1 cellular context compared by ENCODE assay signal in the genomic region with DNA sequence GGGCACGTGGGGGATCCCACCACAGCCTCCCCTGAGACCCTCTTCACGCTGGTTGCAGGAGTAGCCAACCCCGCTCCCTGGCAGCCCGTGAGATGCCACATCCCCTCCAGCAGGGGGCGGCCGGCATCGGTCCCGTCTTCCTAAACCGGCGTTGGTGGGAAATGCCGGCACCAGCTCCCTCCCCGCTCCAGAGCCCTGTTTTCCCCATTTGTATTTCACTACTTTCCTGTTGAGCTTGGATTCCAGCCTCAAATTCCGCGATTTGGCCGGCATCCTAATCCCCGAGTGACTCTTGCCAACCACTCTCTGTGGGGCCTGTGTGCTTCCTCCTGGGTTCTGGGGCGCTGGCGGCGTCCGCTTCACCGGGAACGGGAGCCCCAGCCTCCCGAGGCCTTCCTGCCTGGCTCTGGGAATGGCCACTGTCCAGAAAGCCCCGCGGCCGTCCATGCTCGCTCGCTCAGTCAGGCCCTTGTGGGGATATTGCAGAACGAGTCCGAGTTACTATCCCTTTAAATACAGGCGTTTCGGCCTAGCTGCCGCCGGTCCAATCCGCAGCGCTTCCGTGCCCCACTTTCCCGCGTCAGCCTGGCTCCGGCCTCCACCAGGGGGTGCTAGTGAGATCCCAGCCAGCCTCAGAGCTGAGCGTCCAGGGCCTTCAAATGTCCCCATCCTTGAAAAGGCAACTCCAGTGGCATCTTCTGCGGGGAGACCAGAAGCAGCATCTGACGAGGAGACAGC.
TF ChIP-seq lines count a peak whose summit lies in the region.

No MANE protein-coding gene starts in this region.

TF ChIP-seq in GM12878, 131 proteins besides CTCF, POLR2A, EP300 and RAD21 (continued from another document):
- TF ChIP-seq ELK1 (IDR thresholded peaks at IDR 0.05; ENCODE audit: low read depth, low read length) (no peak), RELB (IDR thresholded peaks at IDR 0.05; ENCODE audit: low read depth) (no peak), CREM (IDR thresholded peaks at IDR 0.05; ENCODE audit: low read depth) (peak; percentile 75), EED (IDR thresholded peaks at IDR 0.05; ENCODE audit: low read depth) (0 out of 2 replicates have a peak, but pooled peaks have one; percentile 36), HDAC6 (IDR thresholded peaks at IDR 0.05; ENCODE audit: unreplicated experiment) (no peak), SMC3 (IDR thresholded peaks at IDR 0.05; ENCODE audit: borderline replicate concordance, low read length) (peak; percentile 36; the same call in 1 of the 2 replicates), SREBF2 (IDR thresholded peaks at IDR 0.05; ENCODE audit: low read length) (no peak), ZSCAN29 (IDR thresholded peaks at IDR 0.05) (no peak), BRCA1 (IDR thresholded peaks at IDR 0.05; ENCODE audit: low read depth, low read length) (no peak), YY1 (IDR thresholded peaks at IDR 0.05; ENCODE audit: low read depth, low read length) (peak; percentile 41; the same call in 1 of the 2 replicates), STAT1 (conservative IDR thresholded peaks at IDR 0.05) (no peak), ZNF217 (IDR thresholded peaks at IDR 0.05) (no peak), CREB1 (IDR thresholded peaks at IDR 0.05; ENCODE audit: low read depth) (peak; percentile 70), RCOR1 (conservative IDR thresholded peaks at IDR 0.05; ENCODE audit: low read depth, low read length) (no peak), ZNF207 (IDR thresholded peaks at IDR 0.05; ENCODE audit: borderline replicate concordance) (no peak), NFYA (IDR thresholded peaks at IDR 0.05; ENCODE audit: borderline replicate concordance, low read depth, low read length) (no peak), NRF1 (conservative IDR thresholded peaks at IDR 0.05; ENCODE audit: low read depth, low read length) (no peak), SP1 (IDR thresholded peaks at IDR 0.05; ENCODE audit: low read depth, low read length) (peak; percentile 39), CBX3 (IDR thresholded peaks at IDR 0.05; ENCODE audit: borderline replicate concordance, low read depth) (no peak)
- TF ChIP-seq, protein P1, sequence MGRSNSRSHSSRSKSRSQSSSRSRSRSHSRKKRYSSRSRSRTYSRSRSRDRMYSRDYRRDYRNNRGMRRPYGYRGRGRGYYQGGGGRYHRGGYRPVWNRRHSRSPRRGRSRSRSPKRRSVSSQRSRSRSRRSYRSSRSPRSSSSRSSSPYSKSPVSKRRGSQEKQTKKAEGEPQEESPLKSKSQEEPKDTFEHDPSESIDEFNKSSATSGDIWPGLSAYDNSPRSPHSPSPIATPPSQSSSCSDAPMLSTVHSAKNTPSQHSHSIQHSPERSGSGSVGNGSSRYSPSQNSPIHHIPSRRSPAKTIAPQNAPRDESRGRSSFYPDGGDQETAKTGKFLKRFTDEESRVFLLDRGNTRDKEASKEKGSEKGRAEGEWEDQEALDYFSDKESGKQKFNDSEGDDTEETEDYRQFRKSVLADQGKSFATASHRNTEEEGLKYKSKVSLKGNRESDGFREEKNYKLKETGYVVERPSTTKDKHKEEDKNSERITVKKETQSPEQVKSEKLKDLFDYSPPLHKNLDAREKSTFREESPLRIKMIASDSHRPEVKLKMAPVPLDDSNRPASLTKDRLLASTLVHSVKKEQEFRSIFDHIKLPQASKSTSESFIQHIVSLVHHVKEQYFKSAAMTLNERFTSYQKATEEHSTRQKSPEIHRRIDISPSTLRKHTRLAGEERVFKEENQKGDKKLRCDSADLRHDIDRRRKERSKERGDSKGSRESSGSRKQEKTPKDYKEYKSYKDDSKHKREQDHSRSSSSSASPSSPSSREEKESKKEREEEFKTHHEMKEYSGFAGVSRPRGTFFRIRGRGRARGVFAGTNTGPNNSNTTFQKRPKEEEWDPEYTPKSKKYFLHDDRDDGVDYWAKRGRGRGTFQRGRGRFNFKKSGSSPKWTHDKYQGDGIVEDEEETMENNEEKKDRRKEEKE (IDR thresholded peaks at IDR 0.05): no peak
- TF ChIP-seq, protein P2, sequence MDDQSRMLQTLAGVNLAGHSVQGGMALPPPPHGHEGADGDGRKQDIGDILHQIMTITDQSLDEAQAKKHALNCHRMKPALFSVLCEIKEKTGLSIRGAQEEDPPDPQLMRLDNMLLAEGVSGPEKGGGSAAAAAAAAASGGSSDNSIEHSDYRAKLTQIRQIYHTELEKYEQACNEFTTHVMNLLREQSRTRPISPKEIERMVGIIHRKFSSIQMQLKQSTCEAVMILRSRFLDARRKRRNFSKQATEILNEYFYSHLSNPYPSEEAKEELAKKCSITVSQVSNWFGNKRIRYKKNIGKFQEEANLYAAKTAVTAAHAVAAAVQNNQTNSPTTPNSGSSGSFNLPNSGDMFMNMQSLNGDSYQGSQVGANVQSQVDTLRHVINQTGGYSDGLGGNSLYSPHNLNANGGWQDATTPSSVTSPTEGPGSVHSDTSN (IDR thresholded peaks at IDR 0.05; ENCODE audit: insufficient replicate concordance, low read depth, low read length): no peak
- TF ChIP-seq, protein P3, sequence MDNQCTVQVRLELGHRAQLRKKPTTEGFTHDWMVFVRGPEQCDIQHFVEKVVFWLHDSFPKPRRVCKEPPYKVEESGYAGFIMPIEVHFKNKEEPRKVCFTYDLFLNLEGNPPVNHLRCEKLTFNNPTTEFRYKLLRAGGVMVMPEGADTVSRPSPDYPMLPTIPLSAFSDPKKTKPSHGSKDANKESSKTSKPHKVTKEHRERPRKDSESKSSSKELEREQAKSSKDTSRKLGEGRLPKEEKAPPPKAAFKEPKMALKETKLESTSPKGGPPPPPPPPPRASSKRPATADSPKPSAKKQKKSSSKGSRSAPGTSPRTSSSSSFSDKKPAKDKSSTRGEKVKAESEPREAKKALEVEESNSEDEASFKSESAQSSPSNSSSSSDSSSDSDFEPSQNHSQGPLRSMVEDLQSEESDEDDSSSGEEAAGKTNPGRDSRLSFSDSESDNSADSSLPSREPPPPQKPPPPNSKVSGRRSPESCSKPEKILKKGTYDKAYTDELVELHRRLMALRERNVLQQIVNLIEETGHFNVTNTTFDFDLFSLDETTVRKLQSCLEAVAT (IDR thresholded peaks at IDR 0.05): no peak
